In genomic region chr5:911601-912000, GRCh38 we compare ENCODE assay signal across 12 cellular contexts. TPM values are rescaled to one million over a fixed set of nuclear protein-coding genes. Genes with fewer than 3 reads are reported as not detected.
DNase-seq lines count a peak whose midpoint lies in the region; ATAC-seq, FAIRE-seq and TF ChIP-seq lines count a peak whose summit lies in the region.
"Had no signal": no experiment of that assay in that cellular context is flagged by ENCODE, and none has a peak within 500 bp of the region (broad histone marks: within the 10 kb centered on the region; RNA-seq: fewer than 3 reads in every experiment).

No MANE protein-coding gene starts in this region.

- H3K9me3 ChIP-seq in kidney (ENCODE audit: control insufficient read depth in 1 of 2, low read length in 2 of 2), result no peaks in the 10 kb centered on the region
- H3K9me3 ChIP-seq: adrenal gland had no signal

- TF ChIP-seq POLR2A in H54 (IDR thresholded peaks at IDR 0.05; ENCODE audit: low read depth, low read length), result no peak

- no peak for TF ChIP-seq CTCF in osteocyte (IDR thresholded peaks at IDR 0.05)
- TF ChIP-seq CTCF in kidney (IDR thresholded peaks at IDR 0.05; ENCODE audit: borderline replicate concordance, extremely low read depth, insufficient read depth), result no peak

- no peaks in the 10 kb centered on the region for H3K36me3 ChIP-seq in kidney (ENCODE audit: control insufficient read depth in 1 of 2, insufficient read depth in 2 of 2, low read length in 2 of 2)
- H3K36me3 ChIP-seq: adrenal gland had no signal

- peaks cover 10% of the 10 kb centered on the region for H3K36me3 Mint-ChIP-seq in osteocyte (ENCODE audit: unreplicated experiment)

- no peak for ATAC-seq in GM18517 (IDR thresholded peaks at IDR 0.05; ENCODE audit: unreplicated experiment)

- no peak overlapping the region for H3K27ac ChIP-seq in kidney (ENCODE audit: low read depth in 2 of 2, low read length in 2 of 2)

- intact Hi-C loops in kidney (cut with DNase I), result no loop called here

- no peaks in the 10 kb centered on the region for H3K9me3 Mint-ChIP-seq in osteocyte (ENCODE audit: unreplicated experiment)
- H3K9me3 Mint-ChIP-seq: CD8-positive, alpha-beta memory T cell; endodermal cell had no signal

- no peak overlapping the region for H3K4me3 Mint-ChIP-seq in osteocyte (ENCODE audit: unreplicated experiment)
- H3K4me3 Mint-ChIP-seq: endodermal cell had no signal

- FAIRE-seq in H54 (lab: Jason Lieb, UNC), result peak; percentile 87
- no peak for FAIRE-seq in kidney (lab: Jason Lieb, UNC)

- peaks cover 1% of the 10 kb centered on the region for H3K4me1 Mint-ChIP-seq in osteocyte (ENCODE audit: unreplicated experiment)

- no peaks in the 10 kb centered on the region for H3K4me1 ChIP-seq in kidney (ENCODE audit: control insufficient read depth in 1 of 2, insufficient read depth in 1 of 2, low read depth in 1 of 2, low read length in 2 of 2)
- H3K4me1 ChIP-seq: adrenal gland had no signal

- DNase-seq in H54 (ENCODE audit: insufficient read length, low spot score) (peak; percentile 93), RPMI7951 (ENCODE audit: low read depth) (peak; percentile 88), dermis blood vessel endothelial cell (peak; percentile 72), osteocyte (ENCODE audit: extremely low spot score, unreplicated experiment) (no peak), activated gamma-delta T cell (lab: John Stamatoyannopoulos, UW) (no peak), kidney (no peak)
- DNase-seq: endodermal cell; NCI-H1436 treated with DMSO at 0.1 percent for 48 hours; stimulated activated naive CD4-positive, alpha-beta T cell had no signal

- H3K9ac ChIP-seq in kidney (ENCODE audit: low read length in 2 of 2), result no peak overlapping the region

- peak overlapping the region; percentile 11 for H3K27ac Mint-ChIP-seq in osteocyte (ENCODE audit: unreplicated experiment)

- no peaks in the 10 kb centered on the region for H3K27me3 Mint-ChIP-seq in osteocyte (ENCODE audit: unreplicated experiment)
- H3K27me3 Mint-ChIP-seq: CD8-positive, alpha-beta memory T cell had no signal

- H3K4me3 ChIP-seq in kidney (ENCODE audit: low read length in 2 of 2), result no peak overlapping the region
- H3K4me3 ChIP-seq: adrenal gland had no signal

RNA-seq across cellular contexts. Expression of gene TRIP13, which starts 18.9 kb away (rescaled TPM):
- total RNA-seq in RPMI7951 (2014; rRNA removed; shearing (Covaris generic)), result 65.0 and 80.4 TPM in 2 replicates
- 11.1 and 39.6 TPM in 2 replicates for total RNA-seq in dermis blood vessel endothelial cell
- total RNA-seq in osteocyte, result 4.1 and 6.9 TPM in 2 replicates
- total RNA-seq in kidney, result 1.6 TPM
- 0.86 TPM for polyA plus RNA-seq in kidney (ENCODE audit: insufficient read depth, low read depth, low replicate concordance)

RNA-seq across cellular contexts. Expression of gene BRD9, which starts 19.0 kb away (rescaled TPM):
- total RNA-seq in RPMI7951 (2014; rRNA removed; shearing (Covaris generic)), result 24.0 and 27.9 TPM in 2 replicates
- total RNA-seq in dermis blood vessel endothelial cell (51.6 and 53.1 TPM in 2 replicates), osteocyte (38.2 and 39.4 TPM in 2 replicates), kidney (38.0 TPM)
- polyA plus RNA-seq in kidney (ENCODE audit: insufficient read depth, low read depth, low replicate concordance), result 17.5 TPM

Comparison
In these comparisons a context has a peak if more than half of its experiments do, and no peak if none do; other contexts are left out.
1. DNase-seq: peak in H54 (single experiment), RPMI7951 (single experiment) and dermis blood vessel endothelial cell (single experiment); none in osteocyte (single experiment), activated gamma-delta T cell (single experiment) and kidney (single experiment).